1 cellular context compared by ENCODE assay signal in the genomic region with DNA sequence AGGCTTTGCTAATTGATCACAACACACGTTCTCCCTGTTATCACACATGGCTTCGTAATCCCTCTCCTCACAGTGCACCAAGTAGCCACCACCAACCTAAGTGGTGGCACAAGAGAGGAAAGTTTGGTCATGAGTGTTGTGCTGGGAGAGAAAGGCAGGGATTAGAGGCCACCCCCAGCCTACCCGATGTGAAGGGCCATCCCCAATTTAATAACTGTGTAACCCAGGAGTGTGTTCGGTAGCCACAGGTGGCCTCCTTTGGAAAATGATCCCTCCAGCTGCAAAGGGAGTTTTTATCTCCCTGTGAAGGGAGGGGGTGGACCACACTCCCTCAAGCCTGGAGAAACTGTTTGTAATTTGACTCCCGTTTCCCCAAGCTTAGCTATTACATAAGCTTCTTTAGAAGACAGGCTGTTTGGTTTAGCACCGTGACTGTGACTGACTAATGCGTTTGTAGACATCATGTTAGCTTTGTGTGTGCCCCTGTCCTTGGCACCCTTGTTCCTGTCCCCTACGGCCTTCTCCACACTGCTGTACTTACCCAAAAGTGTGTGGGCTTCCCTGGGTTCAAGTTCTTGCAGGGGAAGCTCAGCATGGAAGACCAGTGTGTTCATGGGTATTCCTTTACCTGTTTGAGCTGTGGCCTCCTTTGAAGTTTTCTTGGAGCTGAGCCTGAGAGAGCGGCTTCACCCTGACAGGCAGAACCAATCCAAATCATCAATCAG.
TF ChIP-seq lines count a peak whose summit lies in the region.

No MANE protein-coding gene starts in this region.

TF ChIP-seq in K562, 482 proteins besides CTCF, POLR2A, EP300 and RAD21 (continued from another document and continues in another):
- TF ChIP-seq PML (IDR thresholded peaks at IDR 0.05; ENCODE audit: low read length), result no peak
- no peak for TF ChIP-seq ZNF785 (CRISPR knock-in tag; IDR thresholded peaks at IDR 0.05)
- TF ChIP-seq, protein P1, sequence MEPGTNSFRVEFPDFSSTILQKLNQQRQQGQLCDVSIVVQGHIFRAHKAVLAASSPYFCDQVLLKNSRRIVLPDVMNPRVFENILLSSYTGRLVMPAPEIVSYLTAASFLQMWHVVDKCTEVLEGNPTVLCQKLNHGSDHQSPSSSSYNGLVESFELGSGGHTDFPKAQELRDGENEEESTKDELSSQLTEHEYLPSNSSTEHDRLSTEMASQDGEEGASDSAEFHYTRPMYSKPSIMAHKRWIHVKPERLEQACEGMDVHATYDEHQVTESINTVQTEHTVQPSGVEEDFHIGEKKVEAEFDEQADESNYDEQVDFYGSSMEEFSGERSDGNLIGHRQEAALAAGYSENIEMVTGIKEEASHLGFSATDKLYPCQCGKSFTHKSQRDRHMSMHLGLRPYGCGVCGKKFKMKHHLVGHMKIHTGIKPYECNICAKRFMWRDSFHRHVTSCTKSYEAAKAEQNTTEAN (CRISPR knock-in tag; IDR thresholded peaks at IDR 0.05), result no peak
- TF ChIP-seq WHSC1 (IDR thresholded peaks at IDR 0.05; ENCODE audit: low read length), result no peak
- no peak for TF ChIP-seq NFIX (CRISPR knock-in tag; IDR thresholded peaks at IDR 0.05; ENCODE audit: low read depth)
- TF ChIP-seq ZNF830 (CRISPR knock-in tag; IDR thresholded peaks at IDR 0.05), result no peak
- peak; percentile 51; the same call in 1 of the 2 replicates for TF ChIP-seq NBN (IDR thresholded peaks at IDR 0.05; ENCODE audit: low read depth)
- TF ChIP-seq, protein P2, sequence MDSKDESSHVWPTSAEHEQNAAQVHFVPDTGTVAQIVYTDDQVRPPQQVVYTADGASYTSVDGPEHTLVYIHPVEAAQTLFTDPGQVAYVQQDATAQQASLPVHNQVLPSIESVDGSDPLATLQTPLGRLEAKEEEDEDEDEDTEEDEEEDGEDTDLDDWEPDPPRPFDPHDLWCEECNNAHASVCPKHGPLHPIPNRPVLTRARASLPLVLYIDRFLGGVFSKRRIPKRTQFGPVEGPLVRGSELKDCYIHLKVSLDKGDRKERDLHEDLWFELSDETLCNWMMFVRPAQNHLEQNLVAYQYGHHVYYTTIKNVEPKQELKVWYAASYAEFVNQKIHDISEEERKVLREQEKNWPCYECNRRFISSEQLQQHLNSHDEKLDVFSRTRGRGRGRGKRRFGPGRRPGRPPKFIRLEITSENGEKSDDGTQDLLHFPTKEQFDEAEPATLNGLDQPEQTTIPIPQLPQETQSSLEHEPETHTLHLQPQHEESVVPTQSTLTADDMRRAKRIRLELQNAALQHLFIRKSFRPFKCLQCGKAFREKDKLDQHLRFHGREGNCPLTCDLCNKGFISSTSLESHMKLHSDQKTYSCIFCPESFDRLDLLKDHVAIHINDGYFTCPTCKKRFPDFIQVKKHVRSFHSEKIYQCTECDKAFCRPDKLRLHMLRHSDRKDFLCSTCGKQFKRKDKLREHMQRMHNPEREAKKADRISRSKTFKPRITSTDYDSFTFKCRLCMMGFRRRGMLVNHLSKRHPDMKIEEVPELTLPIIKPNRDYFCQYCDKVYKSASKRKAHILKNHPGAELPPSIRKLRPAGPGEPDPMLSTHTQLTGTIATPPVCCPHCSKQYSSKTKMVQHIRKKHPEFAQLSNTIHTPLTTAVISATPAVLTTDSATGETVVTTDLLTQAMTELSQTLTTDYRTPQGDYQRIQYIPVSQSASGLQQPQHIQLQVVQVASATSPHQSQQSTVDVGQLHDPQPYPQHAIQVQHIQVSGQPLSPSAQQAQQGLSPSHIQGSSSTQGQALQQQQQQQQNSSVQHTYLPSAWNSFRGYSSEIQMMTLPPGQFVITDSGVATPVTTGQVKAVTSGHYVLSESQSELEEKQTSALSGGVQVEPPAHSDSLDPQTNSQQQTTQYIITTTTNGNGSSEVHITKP (IDR thresholded peaks at IDR 0.05; ENCODE audit: partially characterized antibody), result peak; percentile 66
- no peak for TF ChIP-seq KDM1A (IDR thresholded peaks at IDR 0.05)
- TF ChIP-seq FOXK2 (conservative IDR thresholded peaks at IDR 0.05 in 1 of 2, IDR thresholded peaks at IDR 0.05 in 1 of 2; ENCODE audit: low read depth in 2 of 2), result peak in 1 of 2 experiments; percentile 63; a peak in 2 of 4 replicates
- TF ChIP-seq RBBP5 (IDR thresholded peaks at IDR 0.05; ENCODE audit: borderline replicate concordance, insufficient read depth, low read length, poor library complexity, severe bottlenecking), result no peak
- TF ChIP-seq ZBTB17 (CRISPR knock-in tag; IDR thresholded peaks at IDR 0.05), result 0 out of 2 replicates have a peak, but pooled peaks have one; percentile 34
- TF ChIP-seq CEBPG (CRISPR knock-in tag; IDR thresholded peaks at IDR 0.05), result peak; percentile 72; the same call in 1 of the 2 replicates
- peak in 1 of 2 experiments; percentile 50; a peak in 2 of 4 replicates for TF ChIP-seq CEBPG (tag; conservative IDR thresholded peaks at IDR 0.05 in 1 of 2, IDR thresholded peaks at IDR 0.05 in 1 of 2)
- no peak for TF ChIP-seq KHSRP (IDR thresholded peaks at IDR 0.05)
- TF ChIP-seq JUND (IDR thresholded peaks at IDR 0.05; ENCODE audit: borderline replicate concordance, low read depth, low read length), result peak; percentile 76
- peak; percentile 74; the same call in 1 of the 3 replicates for TF ChIP-seq JUND (tag; IDR thresholded peaks at IDR 0.05; ENCODE audit: borderline replicate concordance, low read depth, low read length)
- TF ChIP-seq ATF7 (IDR thresholded peaks at IDR 0.05), result peak; percentile 85
- TF ChIP-seq, protein P3, sequence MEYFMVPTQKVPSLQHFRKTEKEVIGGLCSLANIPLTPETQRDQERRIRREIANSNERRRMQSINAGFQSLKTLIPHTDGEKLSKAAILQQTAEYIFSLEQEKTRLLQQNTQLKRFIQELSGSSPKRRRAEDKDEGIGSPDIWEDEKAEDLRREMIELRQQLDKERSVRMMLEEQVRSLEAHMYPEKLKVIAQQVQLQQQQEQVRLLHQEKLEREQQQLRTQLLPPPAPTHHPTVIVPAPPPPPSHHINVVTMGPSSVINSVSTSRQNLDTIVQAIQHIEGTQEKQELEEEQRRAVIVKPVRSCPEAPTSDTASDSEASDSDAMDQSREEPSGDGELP (CRISPR knock-in tag; IDR thresholded peaks at IDR 0.05; ENCODE audit: borderline replicate concordance), result peak; percentile 65; the same call in 1 of the 2 replicates
- TF ChIP-seq POU5F1 (IDR thresholded peaks at IDR 0.05; ENCODE audit: borderline replicate concordance, low read depth, low read length, partially characterized antibody), result no peak
- TF ChIP-seq ZNF239 (CRISPR knock-in tag; IDR thresholded peaks at IDR 0.05), result no peak
- TF ChIP-seq ZNF699 (CRISPR knock-in tag; IDR thresholded peaks at IDR 0.05; ENCODE audit: insufficient replicate concordance), result no peak
- TF ChIP-seq RCOR1 (IDR thresholded peaks at IDR 0.05; ENCODE audit: borderline replicate concordance in 1 of 2, low read depth in 2 of 2, low read length in 2 of 2), result peak in 1 of 2 experiments; percentile 65; a peak in 1 of 4 replicates
- TF ChIP-seq CXXC5 (CRISPR knock-in tag; IDR thresholded peaks at IDR 0.05), result peak; percentile 44; the same call in 1 of the 2 replicates
- TF ChIP-seq NRF1 (conservative IDR thresholded peaks at IDR 0.05 in 1 of 2, IDR thresholded peaks at IDR 0.05 in 1 of 2), result 0 out of 4 replicates have a peak, but pooled peaks of 1 of the 2 experiments have one; percentile 11
- TF ChIP-seq, protein P4, sequence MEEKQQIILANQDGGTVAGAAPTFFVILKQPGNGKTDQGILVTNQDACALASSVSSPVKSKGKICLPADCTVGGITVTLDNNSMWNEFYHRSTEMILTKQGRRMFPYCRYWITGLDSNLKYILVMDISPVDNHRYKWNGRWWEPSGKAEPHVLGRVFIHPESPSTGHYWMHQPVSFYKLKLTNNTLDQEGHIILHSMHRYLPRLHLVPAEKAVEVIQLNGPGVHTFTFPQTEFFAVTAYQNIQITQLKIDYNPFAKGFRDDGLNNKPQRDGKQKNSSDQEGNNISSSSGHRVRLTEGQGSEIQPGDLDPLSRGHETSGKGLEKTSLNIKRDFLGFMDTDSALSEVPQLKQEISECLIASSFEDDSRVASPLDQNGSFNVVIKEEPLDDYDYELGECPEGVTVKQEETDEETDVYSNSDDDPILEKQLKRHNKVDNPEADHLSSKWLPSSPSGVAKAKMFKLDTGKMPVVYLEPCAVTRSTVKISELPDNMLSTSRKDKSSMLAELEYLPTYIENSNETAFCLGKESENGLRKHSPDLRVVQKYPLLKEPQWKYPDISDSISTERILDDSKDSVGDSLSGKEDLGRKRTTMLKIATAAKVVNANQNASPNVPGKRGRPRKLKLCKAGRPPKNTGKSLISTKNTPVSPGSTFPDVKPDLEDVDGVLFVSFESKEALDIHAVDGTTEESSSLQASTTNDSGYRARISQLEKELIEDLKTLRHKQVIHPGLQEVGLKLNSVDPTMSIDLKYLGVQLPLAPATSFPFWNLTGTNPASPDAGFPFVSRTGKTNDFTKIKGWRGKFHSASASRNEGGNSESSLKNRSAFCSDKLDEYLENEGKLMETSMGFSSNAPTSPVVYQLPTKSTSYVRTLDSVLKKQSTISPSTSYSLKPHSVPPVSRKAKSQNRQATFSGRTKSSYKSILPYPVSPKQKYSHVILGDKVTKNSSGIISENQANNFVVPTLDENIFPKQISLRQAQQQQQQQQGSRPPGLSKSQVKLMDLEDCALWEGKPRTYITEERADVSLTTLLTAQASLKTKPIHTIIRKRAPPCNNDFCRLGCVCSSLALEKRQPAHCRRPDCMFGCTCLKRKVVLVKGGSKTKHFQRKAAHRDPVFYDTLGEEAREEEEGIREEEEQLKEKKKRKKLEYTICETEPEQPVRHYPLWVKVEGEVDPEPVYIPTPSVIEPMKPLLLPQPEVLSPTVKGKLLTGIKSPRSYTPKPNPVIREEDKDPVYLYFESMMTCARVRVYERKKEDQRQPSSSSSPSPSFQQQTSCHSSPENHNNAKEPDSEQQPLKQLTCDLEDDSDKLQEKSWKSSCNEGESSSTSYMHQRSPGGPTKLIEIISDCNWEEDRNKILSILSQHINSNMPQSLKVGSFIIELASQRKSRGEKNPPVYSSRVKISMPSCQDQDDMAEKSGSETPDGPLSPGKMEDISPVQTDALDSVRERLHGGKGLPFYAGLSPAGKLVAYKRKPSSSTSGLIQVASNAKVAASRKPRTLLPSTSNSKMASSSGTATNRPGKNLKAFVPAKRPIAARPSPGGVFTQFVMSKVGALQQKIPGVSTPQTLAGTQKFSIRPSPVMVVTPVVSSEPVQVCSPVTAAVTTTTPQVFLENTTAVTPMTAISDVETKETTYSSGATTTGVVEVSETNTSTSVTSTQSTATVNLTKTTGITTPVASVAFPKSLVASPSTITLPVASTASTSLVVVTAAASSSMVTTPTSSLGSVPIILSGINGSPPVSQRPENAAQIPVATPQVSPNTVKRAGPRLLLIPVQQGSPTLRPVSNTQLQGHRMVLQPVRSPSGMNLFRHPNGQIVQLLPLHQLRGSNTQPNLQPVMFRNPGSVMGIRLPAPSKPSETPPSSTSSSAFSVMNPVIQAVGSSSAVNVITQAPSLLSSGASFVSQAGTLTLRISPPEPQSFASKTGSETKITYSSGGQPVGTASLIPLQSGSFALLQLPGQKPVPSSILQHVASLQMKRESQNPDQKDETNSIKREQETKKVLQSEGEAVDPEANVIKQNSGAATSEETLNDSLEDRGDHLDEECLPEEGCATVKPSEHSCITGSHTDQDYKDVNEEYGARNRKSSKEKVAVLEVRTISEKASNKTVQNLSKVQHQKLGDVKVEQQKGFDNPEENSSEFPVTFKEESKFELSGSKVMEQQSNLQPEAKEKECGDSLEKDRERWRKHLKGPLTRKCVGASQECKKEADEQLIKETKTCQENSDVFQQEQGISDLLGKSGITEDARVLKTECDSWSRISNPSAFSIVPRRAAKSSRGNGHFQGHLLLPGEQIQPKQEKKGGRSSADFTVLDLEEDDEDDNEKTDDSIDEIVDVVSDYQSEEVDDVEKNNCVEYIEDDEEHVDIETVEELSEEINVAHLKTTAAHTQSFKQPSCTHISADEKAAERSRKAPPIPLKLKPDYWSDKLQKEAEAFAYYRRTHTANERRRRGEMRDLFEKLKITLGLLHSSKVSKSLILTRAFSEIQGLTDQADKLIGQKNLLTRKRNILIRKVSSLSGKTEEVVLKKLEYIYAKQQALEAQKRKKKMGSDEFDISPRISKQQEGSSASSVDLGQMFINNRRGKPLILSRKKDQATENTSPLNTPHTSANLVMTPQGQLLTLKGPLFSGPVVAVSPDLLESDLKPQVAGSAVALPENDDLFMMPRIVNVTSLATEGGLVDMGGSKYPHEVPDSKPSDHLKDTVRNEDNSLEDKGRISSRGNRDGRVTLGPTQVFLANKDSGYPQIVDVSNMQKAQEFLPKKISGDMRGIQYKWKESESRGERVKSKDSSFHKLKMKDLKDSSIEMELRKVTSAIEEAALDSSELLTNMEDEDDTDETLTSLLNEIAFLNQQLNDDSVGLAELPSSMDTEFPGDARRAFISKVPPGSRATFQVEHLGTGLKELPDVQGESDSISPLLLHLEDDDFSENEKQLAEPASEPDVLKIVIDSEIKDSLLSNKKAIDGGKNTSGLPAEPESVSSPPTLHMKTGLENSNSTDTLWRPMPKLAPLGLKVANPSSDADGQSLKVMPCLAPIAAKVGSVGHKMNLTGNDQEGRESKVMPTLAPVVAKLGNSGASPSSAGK (IDR thresholded peaks at IDR 0.05), result peak; percentile 25; the same call in 1 of the 2 replicates
- no peak for TF ChIP-seq CHCHD3 (CRISPR knock-in tag; IDR thresholded peaks at IDR 0.05)
- TF ChIP-seq MEF2A (IDR thresholded peaks at IDR 0.05; ENCODE audit: control insufficient read depth, low read depth, low read length), result no peak
- TF ChIP-seq CEBPB (tag; IDR thresholded peaks at IDR 0.05), result peak; percentile 74
- TF ChIP-seq SOX6 (IDR thresholded peaks at IDR 0.05), result peak; percentile 54
- no peak for TF ChIP-seq NFIC (IDR thresholded peaks at IDR 0.05)
- no peak for TF ChIP-seq PHF20 (IDR thresholded peaks at IDR 0.05; ENCODE audit: partially characterized antibody)
- TF ChIP-seq FOXK1 (CRISPR knock-in tag; IDR thresholded peaks at IDR 0.05; ENCODE audit: borderline replicate concordance), result peak; percentile 61; the same call in 1 of the 2 replicates
- peak; percentile 45; the same call in 1 of the 2 replicates for TF ChIP-seq SMARCE1 (IDR thresholded peaks at IDR 0.05)
- TF ChIP-seq ZNF3 (CRISPR knock-in tag; IDR thresholded peaks at IDR 0.05), result no peak
- TF ChIP-seq ZC3H8 (IDR thresholded peaks at IDR 0.05), result no peak
- TF ChIP-seq, protein P5, sequence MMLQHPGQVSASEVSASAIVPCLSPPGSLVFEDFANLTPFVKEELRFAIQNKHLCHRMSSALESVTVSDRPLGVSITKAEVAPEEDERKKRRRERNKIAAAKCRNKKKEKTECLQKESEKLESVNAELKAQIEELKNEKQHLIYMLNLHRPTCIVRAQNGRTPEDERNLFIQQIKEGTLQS (IDR thresholded peaks at IDR 0.05), result peak; percentile 74; the same call in 1 of the 2 replicates
- TF ChIP-seq, protein P5 (CRISPR knock-in tag; conservative IDR thresholded peaks at IDR 0.05), result no peak
- TF ChIP-seq, protein P6, sequence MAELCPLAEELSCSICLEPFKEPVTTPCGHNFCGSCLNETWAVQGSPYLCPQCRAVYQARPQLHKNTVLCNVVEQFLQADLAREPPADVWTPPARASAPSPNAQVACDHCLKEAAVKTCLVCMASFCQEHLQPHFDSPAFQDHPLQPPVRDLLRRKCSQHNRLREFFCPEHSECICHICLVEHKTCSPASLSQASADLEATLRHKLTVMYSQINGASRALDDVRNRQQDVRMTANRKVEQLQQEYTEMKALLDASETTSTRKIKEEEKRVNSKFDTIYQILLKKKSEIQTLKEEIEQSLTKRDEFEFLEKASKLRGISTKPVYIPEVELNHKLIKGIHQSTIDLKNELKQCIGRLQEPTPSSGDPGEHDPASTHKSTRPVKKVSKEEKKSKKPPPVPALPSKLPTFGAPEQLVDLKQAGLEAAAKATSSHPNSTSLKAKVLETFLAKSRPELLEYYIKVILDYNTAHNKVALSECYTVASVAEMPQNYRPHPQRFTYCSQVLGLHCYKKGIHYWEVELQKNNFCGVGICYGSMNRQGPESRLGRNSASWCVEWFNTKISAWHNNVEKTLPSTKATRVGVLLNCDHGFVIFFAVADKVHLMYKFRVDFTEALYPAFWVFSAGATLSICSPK (IDR thresholded peaks at IDR 0.05; ENCODE audit: borderline replicate concordance), result no peak
